ENCODE assay signal across 24 cellular contexts in genomic region chr14:103817595-103817994, GRCh38.
"Had no signal": no experiment of that assay in that cellular context is flagged by ENCODE, and none has a peak within 500 bp of the region (broad histone marks: within the 10 kb centered on the region; RNA-seq: fewer than 3 reads in every experiment).

No MANE protein-coding gene starts in this region.

- H3K4me3 ChIP-seq: gastrocnemius medialis, tibial artery, uterus had no signal

- H3K27me3 ChIP-seq: brain microvascular endothelial cell, gastrocnemius medialis, tibial artery, uterus had no signal

- FAIRE-seq: endometrium had no signal

- DNase-seq: activated B cell treated with CpG ODN at 0.5 μM for 24 hours; activated CD4-positive, alpha-beta T cell treated with anti-CD3 and anti-CD28 coated beads for 48 hours; activated CD8-positive, alpha-beta T cell treated with anti-CD3 and anti-CD28 coated beads for 36 hours; activated naive CD4-positive, alpha-beta T cell treated with anti-CD3 and anti-CD28 coated beads for 36 hours; activated T-cell treated with anti-CD3 and anti-CD28 coated beads, Interleukin-2, amount 50 U/mL, for 24 hours; aorta; brain microvascular endothelial cell; cerebellar nuclear complex; cortex of kidney; erythroblast; gastrocnemius medialis; head of caudate nucleus; left colon; midbrain; occipital lobe; posterior cingulate gyrus; stimulated activated CD4-positive, alpha-beta T cell treated with anti-CD3 and anti-CD28 coated beads, Interleukin-12 subunit alpha, Interleukin-12 subunit beta, amount 100 ng/mL, for 4 hours; stimulated activated CD4-positive, alpha-beta T cell treated with anti-CD3 and anti-CD28 coated beads, Interleukin-1b, Interleukin-23, amount 100 ng/mL, for 48 hours; stimulated activated CD8-positive, alpha-beta memory T cell treated with anti-CD3 and anti-CD28 coated beads, Interleukin-4, amount 100 ng/mL, for 48 hours; stimulated activated naive CD4-positive, alpha-beta T cell treated with Interleukin-2 at 50 U/mL for 16 hours; T-cell; tibial artery; uterus had no signal

- ATAC-seq: activated CD8-positive, alpha-beta T cell treated with anti-CD3 and anti-CD28 coated beads for 36 hours; left colon; T-cell had no signal

- H3K27ac ChIP-seq: brain microvascular endothelial cell, gastrocnemius medialis, tibial artery, uterus had no signal

- H3K4me1 ChIP-seq: uterus had no signal

- H3K36me3 ChIP-seq: brain microvascular endothelial cell, gastrocnemius medialis, tibial artery, uterus had no signal

- H3K9me3 ChIP-seq: gastrocnemius medialis, tibial artery, uterus had no signal
